21 cellular contexts compared by ENCODE assay signal in the genomic region with DNA sequence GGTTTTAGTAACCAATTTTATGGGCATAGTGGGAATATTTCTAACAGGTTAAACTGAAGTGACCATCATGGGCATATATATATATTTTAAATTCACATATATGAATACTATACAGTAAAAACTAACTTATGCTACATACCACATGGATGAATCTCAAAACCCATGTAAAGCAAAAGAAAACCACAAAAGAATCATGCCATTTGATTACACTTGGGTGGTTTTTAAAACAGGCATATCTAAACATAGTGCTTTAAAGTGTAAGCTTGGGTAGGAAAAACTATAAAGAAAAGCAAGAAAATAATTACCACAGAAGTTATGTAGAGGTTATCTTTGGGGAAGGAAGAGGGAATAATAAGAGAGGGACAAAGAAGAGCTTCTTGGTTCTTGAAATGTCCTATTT.
"Had no signal": no experiment of that assay in that cellular context is flagged by ENCODE, and none has a peak within 500 bp of the region (broad histone marks: within the 10 kb centered on the region; RNA-seq: fewer than 3 reads in every experiment).

No MANE protein-coding gene starts in this region.

- H3K36me3 ChIP-seq: lower lobe of right lung, uterus, WERI-Rb-1 had no signal

- H3K27me3 ChIP-seq: hepatocyte, tibial nerve, uterus had no signal

- H3K27ac Mint-ChIP-seq: activated naive CD8-positive, alpha-beta T cell treated with anti-CD3 and anti-CD28 coated beads, Interleukin-2, amount 10 ng/mL, durations not matched to agents 7 days and 5 days; mesothelial cell of epicardium; nephron; progenitor cell of endocrine pancreas; stimulated activated naive CD8-positive, alpha-beta T cell treated with anti-CD3 and anti-CD28 coated beads, Interleukin-15, Interleukin-2, amounts not matched to agents 100 ng/mL and 50 ng/mL, for 24 hours had no signal

- H3K27me3 Mint-ChIP-seq: activated naive CD8-positive, alpha-beta T cell treated with anti-CD3 and anti-CD28 coated beads, Interleukin-2, amount 10 ng/mL, durations not matched to agents 7 days and 5 days; brain; stimulated activated naive CD8-positive, alpha-beta T cell treated with anti-CD3 and anti-CD28 coated beads, Interleukin-15, Interleukin-2, amounts not matched to agents 100 ng/mL and 50 ng/mL, for 24 hours had no signal

- H3K4me2 ChIP-seq: hepatocyte had no signal

- ATAC-seq: left colon, lower lobe of right lung had no signal

- H3K36me3 Mint-ChIP-seq: activated naive CD8-positive, alpha-beta T cell treated with anti-CD3 and anti-CD28 coated beads, Interleukin-2, amount 10 ng/mL, durations not matched to agents 7 days and 5 days had no signal

- DNase-seq: activated CD4-positive, alpha-beta T cell treated with anti-CD3 and anti-CD28 coated beads, Interleukin-2, amount 50 U/mL, for 4 hours; activated naive CD4-positive, alpha-beta T cell treated with Interleukin-2 at 50 U/mL for 16 hours; activated naive CD8-positive, alpha-beta T cell treated with anti-CD3 and anti-CD28 coated beads, Interleukin-2, amount 10 ng/mL, durations not matched to agents 7 days and 5 days; amygdala; central memory CD4-positive, alpha-beta T cell; erythroblast; foreskin fibroblast; left colon; lower lobe of right lung; stimulated activated CD4-positive, alpha-beta T cell treated with anti-CD3 and anti-CD28 coated beads, Interleukin-2, amount 100 ng/mL, for 24 hours; SW 1271; T-helper 2 cell; uterus; WERI-Rb-1 had no signal

- H3K9me3 Mint-ChIP-seq: activated naive CD8-positive, alpha-beta T cell treated with anti-CD3 and anti-CD28 coated beads, Interleukin-2, amount 10 ng/mL, durations not matched to agents 7 days and 5 days had no signal

- H2AFZ ChIP-seq: hepatocyte had no signal

- H3K79me2 ChIP-seq: hepatocyte had no signal

- H3K27ac ChIP-seq: hepatocyte, lower lobe of right lung, tibial nerve, uterus, WERI-Rb-1 had no signal

- H3K4me3 Mint-ChIP-seq: activated naive CD8-positive, alpha-beta T cell treated with anti-CD3 and anti-CD28 coated beads, Interleukin-2, amount 10 ng/mL, durations not matched to agents 7 days and 5 days; brain; mesothelial cell of epicardium; nephron; stimulated activated naive CD8-positive, alpha-beta T cell treated with anti-CD3 and anti-CD28 coated beads, Interleukin-15, Interleukin-2, amounts not matched to agents 100 ng/mL and 50 ng/mL, for 24 hours had no signal

- H3K4me3 ChIP-seq: hepatocyte, lower lobe of right lung, tibial nerve, uterus had no signal

- H3K9me3 ChIP-seq: lower lobe of right lung, tibial nerve, uterus had no signal

- H3K4me1 Mint-ChIP-seq: activated naive CD8-positive, alpha-beta T cell treated with anti-CD3 and anti-CD28 coated beads, Interleukin-2, amount 10 ng/mL, durations not matched to agents 7 days and 5 days had no signal

- H3K4me1 ChIP-seq: lower lobe of right lung, tibial nerve, uterus had no signal
